In the genomic region with DNA sequence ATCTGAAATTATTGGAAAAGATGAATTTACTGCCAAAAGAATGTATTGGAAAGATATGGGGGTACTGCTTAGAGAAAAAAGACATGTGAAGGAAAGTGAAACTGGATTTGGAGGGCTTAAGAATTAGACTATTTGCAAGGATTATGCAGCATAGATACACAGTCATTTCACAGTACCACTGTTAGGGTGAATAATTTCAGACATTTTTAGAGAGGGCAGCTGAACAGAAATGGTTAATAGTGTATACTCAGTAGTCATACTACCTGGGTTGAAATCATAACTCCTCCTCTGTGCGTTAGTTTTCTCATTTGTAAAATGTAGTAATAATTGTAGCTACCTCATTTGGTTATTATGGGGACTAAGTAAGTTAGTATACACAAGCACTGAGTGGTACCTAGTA, we compare ENCODE assay signal across 20 cellular contexts. TPM values are rescaled to one million over a fixed set of nuclear protein-coding genes. Genes with fewer than 3 reads are reported as not detected.
DNase-seq lines count a peak whose midpoint lies in the region; ATAC-seq and TF ChIP-seq lines count a peak whose summit lies in the region.
"Had no signal": no experiment of that assay in that cellular context is flagged by ENCODE, and none has a peak within 500 bp of the region (broad histone marks: within the 10 kb centered on the region; RNA-seq: fewer than 3 reads in every experiment).

No MANE protein-coding gene starts in this region.

- no peaks in the 10 kb centered on the region for H3K9me3 ChIP-seq in tibial nerve
- H3K9me3 ChIP-seq: SK-N-SH, stomach had no signal

- peak; percentile 28 to 33 for ATAC-seq in activated CD4-positive, CD25-positive, alpha-beta regulatory T cell treated with anti-CD3 and anti-CD28 coated beads, Interleukin-2, amount 50 U/mL, for 24 hours
- ATAC-seq in GM19467 (IDR thresholded peaks at IDR 0.05; ENCODE audit: unreplicated experiment) (peak; percentile 60), HG03342 (IDR thresholded peaks at IDR 0.05; ENCODE audit: unreplicated experiment) (peak; percentile 57)
- ATAC-seq in stimulated activated naive CD8-positive, alpha-beta T cell treated with anti-CD3 and anti-CD28 coated beads, Interleukin-15, Interleukin-2, amounts not matched to agents 100 U/mL and 50 U/mL, for 24 hours: peak; percentile 56

- no peak for TF ChIP-seq CTCF in tibial nerve (IDR thresholded peaks at IDR 0.05)

- DNase-seq in activated CD4-positive, CD25-positive, alpha-beta regulatory T cell (lab: John Stamatoyannopoulos, UW): no peak
- no peak for DNase-seq in stimulated activated naive CD8-positive, alpha-beta T cell treated with anti-CD3 and anti-CD28 coated beads, Interleukin-15, Interleukin-2, amounts not matched to agents 100 U/mL and 50 U/mL, for 24 hours
- DNase-seq in NCI-H510A treated with DMSO at 0.1 percent for 48 hours (lab: John Stamatoyannopoulos, UW): no peak
- DNase-seq in NCI-H187 treated with DMSO at 0.1 percent for 48 hours (lab: John Stamatoyannopoulos, UW): no peak
- no peak for DNase-seq in tibial nerve (ENCODE audit: low spot score in 2 of 2)
- DNase-seq: activated naive CD8-positive, alpha-beta T cell treated with anti-CD3 and anti-CD28 coated beads, Interleukin-2, amount 10 ng/mL, durations not matched to agents 7 days and 5 days; foreskin melanocyte; NCI-H1105 treated with DMSO at 0.1 percent for 48 hours; NCI-H2107; NCI-H524; SK-N-SH; stomach; T1000; trophoblast cell had no signal

- H3K4me3 ChIP-seq in tibial nerve: no peak overlapping the region
- H3K4me3 ChIP-seq: skin epidermis, stomach had no signal

- H3K27me3 ChIP-seq in tibial nerve: no peaks in the 10 kb centered on the region
- H3K27me3 ChIP-seq: stomach had no signal

- H3K36me3 ChIP-seq in tibial nerve: no peaks in the 10 kb centered on the region
- H3K36me3 ChIP-seq: stomach had no signal

- H3K27ac ChIP-seq in tibial nerve: no peak overlapping the region
- H3K27ac ChIP-seq: 22Rv1, RWPE1, skin epidermis, stomach had no signal

- TF ChIP-seq EP300 in tibial nerve (IDR thresholded peaks at IDR 0.05): no peak

- peaks cover 0 to 8% (median 0%) of the 10 kb centered on the region in 4 donors for H3K4me1 ChIP-seq in tibial nerve

- TF ChIP-seq POLR2A in tibial nerve (IDR thresholded peaks at IDR 0.05): no peak

- 89% methylated on average over 1 of the region's 1 CpG for WGBS in tibial nerve, 2 donors

RNA-seq across cellular contexts. Expression of a gene that starts 33.0 kb away (rescaled TPM):
- 10 to 100 TPM in 3 of 4 donors, 1 to 10 TPM in 1; 9.3 to 41.5 (median 18.0) TPM for total RNA-seq in tibial nerve
